8 cellular contexts compared by ENCODE assay signal in the genomic region with DNA sequence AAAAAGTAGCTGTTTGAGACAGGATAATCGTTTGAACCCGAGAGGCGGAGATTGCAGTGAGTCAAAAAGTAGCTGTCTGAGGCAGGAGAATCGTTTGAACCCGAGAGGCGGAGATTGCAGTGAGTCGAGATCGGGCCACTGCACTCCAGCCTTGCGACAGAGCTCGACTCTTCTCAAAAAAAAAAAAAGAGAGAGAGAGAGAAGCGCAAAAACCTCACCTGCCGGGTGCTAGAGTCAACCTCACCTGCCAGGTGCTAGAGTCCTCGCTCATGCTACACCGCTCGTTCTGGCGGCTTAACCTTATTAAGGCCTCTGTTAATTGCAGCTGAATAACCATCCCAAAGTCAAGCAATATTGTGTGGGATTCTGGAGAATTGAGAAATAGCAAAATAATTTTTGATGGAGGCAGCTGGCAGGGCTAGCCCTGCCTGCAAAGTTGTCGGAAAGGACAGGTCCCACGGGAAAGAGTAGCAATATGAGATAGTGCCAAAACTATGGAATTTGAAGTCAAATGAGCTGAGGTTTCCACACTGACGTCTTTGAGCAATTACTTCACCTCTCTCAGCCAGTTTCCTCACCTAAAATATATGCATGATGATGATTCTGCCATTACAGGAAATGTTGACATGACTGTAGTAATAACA. TPM values are rescaled to one million over a fixed set of nuclear protein-coding genes. Genes with fewer than 3 reads are reported as not detected.
DNase-seq lines count a peak whose midpoint lies in the region; ATAC-seq and TF ChIP-seq lines count a peak whose summit lies in the region.

No MANE protein-coding gene starts in this region.

- POLR2A ChIA-PET in A673 (lab: Charles Lee; ENCODE audit: low non-redundant PET), result no interaction called here

- H3K4me3 Mint-ChIP-seq in memory B cell, result peak overlapping the region; percentile 92

- no peak for DNase-seq in A673 (ENCODE audit: low spot score)
- no peak for DNase-seq in HFF-Myc (ENCODE audit: extremely low read depth, low read depth)
- no peak for DNase-seq in ascending aorta (ENCODE audit: low spot score in 2 of 2)
- no peak for DNase-seq in memory B cell (ENCODE audit: low spot score in 2 of 2)
- no peak for DNase-seq in aorta
- no peak for DNase-seq in NOMO-1 treated with DMSO at 0.1 percent for 48 hours (lab: John Stamatoyannopoulos, UW; ENCODE audit: unreplicated experiment)
- DNase-seq in HT-29 (ENCODE audit: low spot score), result no peak

- H3K4me1 ChIP-seq in A673 (ENCODE audit: insufficient read depth, low read length, poor library complexity, severe bottlenecking), result peaks cover 17% of the 10 kb centered on the region
- peaks cover 3 to 15% of the 10 kb centered on the region in 2 donors for H3K4me1 ChIP-seq in ascending aorta
- H3K4me1 ChIP-seq in aorta (ENCODE audit: control insufficient read depth in 1 of 2, insufficient read depth in 2 of 2, low read length in 2 of 2), result no peaks in the 10 kb centered on the region

- CTCF ChIA-PET in A673 (lab: Charles Lee), result no interaction called here

- BruUV-seq in A673 (replicated peaks; lab: Mats Ljungman, UMichigan), result no TSS peak

- TF ChIP-seq CTCF in A673 (conservative IDR thresholded peaks at IDR 0.05; ENCODE audit: low read depth, low read length) (no peak), HFF-Myc (IDR thresholded peaks at IDR 0.05; ENCODE audit: low read depth, low read length, missing control alignments) (no peak), ascending aorta (IDR thresholded peaks at IDR 0.05) (no peak)

- H3K36me3 Mint-ChIP-seq in memory B cell, result no peaks in the 10 kb centered on the region

- no peaks in the 10 kb centered on the region for H3K27me3 Mint-ChIP-seq in memory B cell

- H3K4me3 ChIP-seq in A673 (ENCODE audit: low read depth, low read length, poor library complexity, severe bottlenecking) (peak overlapping the region; percentile 99), HFF-Myc (replicated peaks; ENCODE audit: low read depth, low read length) (peak overlapping the region; percentile 77), ascending aorta (peak overlapping the region; percentile 92 to 94), aorta (ENCODE audit: low read length in 2 of 2) (peak overlapping the region; percentile 56 to 94)

- H3K27ac Mint-ChIP-seq in memory B cell, result peak overlapping the region; percentile 62

- H3K27me3 ChIP-seq in A673 (replicated peaks; ENCODE audit: insufficient read depth, low read depth, low read length, poor library complexity) (no peaks in the 10 kb centered on the region), ascending aorta (no peaks in the 10 kb centered on the region), aorta (ENCODE audit: control insufficient read depth in 1 of 2, insufficient read depth in 2 of 2, low read length in 1 of 2) (no peaks in the 10 kb centered on the region)

- ATAC-seq in memory B cell (ENCODE audit: low read depth) (no peak), aorta (ENCODE audit: low FRiP score) (no peak), GM19351 (IDR thresholded peaks at IDR 0.05; ENCODE audit: unreplicated experiment) (no peak)

- H3K36me3 ChIP-seq in A673 (ENCODE audit: insufficient read depth, low read length, poor library complexity, severe bottlenecking) (no peaks in the 10 kb centered on the region), ascending aorta (no peaks in the 10 kb centered on the region), aorta (ENCODE audit: control insufficient read depth in 1 of 2, insufficient read depth in 2 of 2, low read length in 1 of 2) (no peaks in the 10 kb centered on the region)

- WGBS in aorta, 2 donors, result 29 to 31% methylated on average over 19 of the region's 19 CpGs

- H3K9me3 Mint-ChIP-seq in memory B cell, result no peaks in the 10 kb centered on the region

- intact Hi-C loops in A673 (cut with micrococcal nuclease; ENCODE audit: unreplicated experiment), result no loop called here
- intact Hi-C loops in ascending aorta (cut with DNase I), result no loop called here
- intact Hi-C loops in aorta (cut with DNase I), result no loop called here

- peak overlapping the region; percentile 62 for H3K27ac ChIP-seq in A673 (ENCODE audit: low read depth, low read length, poor library complexity, severe bottlenecking)
- peak overlapping the region; percentile 95 to 98 for H3K27ac ChIP-seq in ascending aorta
- H3K27ac ChIP-seq in aorta (ENCODE audit: low read depth in 1 of 2, low read length in 2 of 2), result peak overlapping the region in 1 of 2 donors; percentile 42

- peaks cover 25% of the 10 kb centered on the region for H3K4me1 Mint-ChIP-seq in memory B cell

- H3K9me3 ChIP-seq in A673 (ENCODE audit: low read depth, low read length, poor library complexity, severe bottlenecking), result no peaks in the 10 kb centered on the region
- H3K9me3 ChIP-seq in ascending aorta, result no peaks in the 10 kb centered on the region
- no peaks in the 10 kb centered on the region for H3K9me3 ChIP-seq in aorta (ENCODE audit: control insufficient read depth, low read length)

RNA-seq across cellular contexts. Expression of gene DYM, which starts 0.6 kb away (rescaled TPM):
- total RNA-seq in A673 (2021) (56.2 and 63.2 TPM in 2 replicates), ascending aorta (250 TPM), aorta (10 to 100 TPM; 81.5 to 83.3 TPM)
- polyA plus RNA-seq in aorta, result 10 to 100 TPM; 14.1 to 16.6 TPM
- total RNA-seq in HT-29 (2014; rRNA removed; shearing (Covaris generic)), result 28.4 and 37.1 TPM in 2 replicates

RNA-seq across cellular contexts. Expression of gene C18orf32, which starts 26.0 kb away (rescaled TPM):
- 43.8 and 45.2 TPM in 2 replicates for total RNA-seq in A673 (2021)
- total RNA-seq in ascending aorta, result 7.8 TPM
- 10 to 100 TPM; 37.9 to 44.2 TPM for total RNA-seq in aorta
- polyA plus RNA-seq in aorta, result 10 to 100 TPM; 45.3 to 53.3 TPM
- total RNA-seq in HT-29 (2014; rRNA removed; shearing (Covaris generic)), result 7.1 and 9.8 TPM in 2 replicates

RNA-seq across cellular contexts. Expression of gene RPL17, which starts 31.2 kb away (rescaled TPM):
- 1,734 and 1,770 TPM in 2 replicates for total RNA-seq in A673 (2021)
- total RNA-seq in ascending aorta, result 799 TPM
- total RNA-seq in aorta, result 1,000 to 10,000 TPM; 1,134 to 1,294 TPM
- polyA plus RNA-seq in aorta, result 1,000 to 10,000 TPM; 2,383 to 5,051 TPM
- 1,195 and 1,256 TPM in 2 replicates for total RNA-seq in HT-29 (2014; rRNA removed; shearing (Covaris generic))
